8 cellular contexts compared by ENCODE assay signal in genomic region chr21:42009018-42009830, GRCh38. TPM values are rescaled to one million over a fixed set of nuclear protein-coding genes. Genes with fewer than 3 reads are reported as not detected.
DNase-seq lines count a peak whose midpoint lies in the region; ATAC-seq and TF ChIP-seq lines count a peak whose summit lies in the region.

No MANE protein-coding gene starts in this region.

- H3K4me3 ChIP-seq in cardiac fibroblast (replicated peaks in 1 of 2; ENCODE audit: low read depth in 2 of 2, low read length in 2 of 2) (peak overlapping the region; percentile 73 to 75), kidney epithelial cell (ENCODE audit: low read depth, low read length) (peak overlapping the region; percentile 71)

- ATAC-seq in GM21423 (IDR thresholded peaks at IDR 0.05; ENCODE audit: unreplicated experiment) = peak; percentile 19

- H3K27me3 Mint-ChIP-seq in IgD-negative memory B cell = peaks cover 2% of the 10 kb centered on the region

- peaks cover 7 to 21% (median 13%) of the 10 kb centered on the region in 3 donors for H3K4me1 Mint-ChIP-seq in IgD-negative memory B cell

- DNase-seq in Daoy (ENCODE audit: low read depth) = peak; percentile 78
- peak; percentile 40 to 68 for DNase-seq in cardiac fibroblast (ENCODE audit: low read depth in 2 of 2)
- no peak for DNase-seq in kidney epithelial cell (ENCODE audit: low read depth)
- DNase-seq in stimulated activated CD4-positive, alpha-beta T cell treated with anti-CD3 and anti-CD28 coated beads, Interleukin-1b, Interleukin-23, amount 100 ng/mL, for 24 hours (ENCODE audit: low read depth in 4 of 4, low spot score in 1 of 4) = peak in 3 of 4 experiments; percentile 35 to 56 (median 54)
- DNase-seq in inferior parietal cortex (ENCODE audit: extremely low spot score) = no peak

- H3K36me3 Mint-ChIP-seq in IgD-negative memory B cell = peaks cover 4% of the 10 kb centered on the region

- H3K36me3 ChIP-seq in kidney epithelial cell (ENCODE audit: control insufficient read depth, insufficient read depth, low read length) = no peaks in the 10 kb centered on the region

- TF ChIP-seq CTCF in VCaP (conservative IDR thresholded peaks at IDR 0.05) (peak; percentile 70), cardiac fibroblast (IDR thresholded peaks at IDR 0.05; ENCODE audit: low read depth, low read length) (peak; percentile 7), kidney epithelial cell (IDR thresholded peaks at IDR 0.05; ENCODE audit: insufficient read depth, low read length, poor library complexity, severe bottlenecking) (peak; percentile 24)

- no peaks in the 10 kb centered on the region for H3K27me3 ChIP-seq in kidney epithelial cell (ENCODE audit: control insufficient read depth, insufficient read depth, low read length)

- H3K27ac Mint-ChIP-seq in IgD-negative memory B cell = peak overlapping the region; percentile 90 to 99 (median 97)

- H3K27ac ChIP-seq in VCaP = peak overlapping the region; percentile 99

- no peaks in the 10 kb centered on the region for H3K9me3 Mint-ChIP-seq in IgD-negative memory B cell

- H3K4me3 Mint-ChIP-seq in IgD-negative memory B cell = peak overlapping the region; percentile 89 to 99 (median 93)

RNA-seq across cellular contexts. Expression of gene ZBTB21, which starts 0.9 kb away (rescaled TPM):
- 16.9 and 17.7 TPM in 2 replicates for total RNA-seq in Daoy (2014; rRNA removed; shearing (Covaris generic))
- polyA plus RNA-seq in IgD-negative memory B cell = 8.0 TPM
- total RNA-seq in kidney epithelial cell = 13.1 and 13.8 TPM in 2 replicates

RNA-seq across cellular contexts. Expression of gene C2CD2, which starts 55.4 kb away (rescaled TPM):
- total RNA-seq in Daoy (2014; rRNA removed; shearing (Covaris generic)) = 25.3 and 35.4 TPM in 2 replicates
- polyA plus RNA-seq in IgD-negative memory B cell = 3.5 TPM
- total RNA-seq in kidney epithelial cell = 15.8 and 20.8 TPM in 2 replicates

Comparison
In these comparisons a context has a peak if more than half of its experiments do, and no peak if none do; other contexts are left out.
1. DNase-seq: peak in Daoy (single experiment), cardiac fibroblast (2 of 2) and stimulated activated CD4-positive, alpha-beta T cell treated with anti-CD3 and anti-CD28 coated beads, Interleukin-1b, Interleukin-23, amount 100 ng/mL, for 24 hours (3 of 4); none in kidney epithelial cell (single experiment) and inferior parietal cortex (single experiment).
2. CTCF ChIP-seq: peak in every context shown above with its lines; median percentile 70 in VCaP; 24 in kidney epithelial cell; 7 in cardiac fibroblast.